In genomic region chr3:10882851-10883250, GRCh38 we compare ENCODE assay signal across 35 cellular contexts.
"Had no signal": no experiment of that assay in that cellular context is flagged by ENCODE, and none has a peak within 500 bp of the region (broad histone marks: within the 10 kb centered on the region; RNA-seq: fewer than 3 reads in every experiment).

No MANE protein-coding gene starts in this region.

- H3K27ac Mint-ChIP-seq: activated naive CD4-positive, alpha-beta T cell treated with anti-CD3 and anti-CD28 coated beads for 36 hours; activated naive CD4-positive, alpha-beta T cell treated with anti-CD3 and anti-CD28 coated beads, Interleukin-2, amount 10 ng/mL, durations not matched to agents 7 days and 5 days; activated naive CD4-positive, alpha-beta T cell treated with anti-CD3 and anti-CD28 coated beads, Interleukin-2, amount 50 U/mL, for 24 hours; activated naive CD4-positive, alpha-beta T cell treated with anti-CD3 and anti-CD28 coated beads, Interleukin-2, amount 50 U/mL, for 72 hours; activated naive CD8-positive, alpha-beta T cell; activated naive CD8-positive, alpha-beta T cell treated with anti-CD3 and anti-CD28 coated beads for 36 hours; activated naive CD8-positive, alpha-beta T cell treated with anti-CD3 and anti-CD28 coated beads, Interleukin-2, amount 10 ng/mL, durations not matched to agents 7 days and 5 days; activated naive CD8-positive, alpha-beta T cell treated with anti-CD3 and anti-CD28 coated beads, Interleukin-2, amount 50 U/mL, for 24 hours; activated T-cell treated with anti-CD3 and anti-CD28 coated beads, Interleukin-2, amount 50 U/mL, for 24 hours; activated T-cell treated with anti-CD3 and anti-CD28 coated beads, Interleukin-2, amount 50 U/mL, for 72 hours; activated T-helper 1 cell treated with anti-CD3 and anti-CD28 coated beads, Interleukin-12 subunit alpha, Interleukin-12 subunit beta, Interleukin-2, Interleukin-4 antibody, amounts not matched to agents 30 ng/mL and 10 ng/mL and 1 ng/mL, durations not matched to agents 14 hours and 24 hours and 36 hours; activated T-helper 17 cell treated with anti-CD3 and anti-CD28 coated beads, Interleukin-2, amount 50 U/mL, for 72 hours; activated T-helper 2 cell treated with anti-CD3 and anti-CD28 coated beads, Interferon-gamma antibody, Interleukin-2, Interleukin-4, amounts not matched to agents 10 μg/mL and 5 μg/mL and 100 μg/mL, durations not matched to agents 14 hours and 24 hours and 36 hours had no signal

- H3K27me3 ChIP-seq: adrenal gland, ascending aorta, body of pancreas, brain microvascular endothelial cell, breast epithelium had no signal

- H3K9me3 ChIP-seq: adrenal gland, ascending aorta, body of pancreas, breast epithelium had no signal

- H3K36me3 ChIP-seq: adrenal gland, ascending aorta, brain microvascular endothelial cell, breast epithelium, cardiac muscle cell had no signal

- H3K4me3 Mint-ChIP-seq: activated naive CD4-positive, alpha-beta T cell treated with anti-CD3 and anti-CD28 coated beads for 36 hours; activated naive CD4-positive, alpha-beta T cell treated with anti-CD3 and anti-CD28 coated beads, Interleukin-2, amount 10 ng/mL, durations not matched to agents 7 days and 5 days; activated naive CD4-positive, alpha-beta T cell treated with anti-CD3 and anti-CD28 coated beads, Interleukin-2, amount 50 U/mL, for 24 hours; activated naive CD8-positive, alpha-beta T cell; activated naive CD8-positive, alpha-beta T cell treated with anti-CD3 and anti-CD28 coated beads for 36 hours; activated naive CD8-positive, alpha-beta T cell treated with anti-CD3 and anti-CD28 coated beads, Interleukin-2, amount 10 ng/mL, durations not matched to agents 7 days and 5 days; activated naive CD8-positive, alpha-beta T cell treated with anti-CD3 and anti-CD28 coated beads, Interleukin-2, amount 50 U/mL, for 24 hours; activated T-cell treated with anti-CD3 and anti-CD28 coated beads, Interleukin-2, amount 50 U/mL, for 24 hours; activated T-cell treated with anti-CD3 and anti-CD28 coated beads, Interleukin-2, amount 50 U/mL, for 4 hours; activated T-cell treated with anti-CD3 and anti-CD28 coated beads, Interleukin-2, amount 50 U/mL, for 72 hours; activated T-helper 1 cell treated with anti-CD3 and anti-CD28 coated beads, Interleukin-12 subunit alpha, Interleukin-12 subunit beta, Interleukin-2, Interleukin-4 antibody, amounts not matched to agents 30 ng/mL and 10 ng/mL and 1 ng/mL, durations not matched to agents 14 hours and 24 hours and 36 hours; activated T-helper 17 cell treated with anti-CD3 and anti-CD28 coated beads, Interleukin-2, amount 50 U/mL, for 72 hours; brain; central memory CD8-positive, alpha-beta T cell had no signal

- H3K4me1 Mint-ChIP-seq: activated naive CD4-positive, alpha-beta T cell treated with anti-CD3 and anti-CD28 coated beads, Interleukin-2, amount 10 ng/mL, durations not matched to agents 7 days and 5 days; activated naive CD4-positive, alpha-beta T cell treated with anti-CD3 and anti-CD28 coated beads, Interleukin-2, amount 50 U/mL, for 24 hours; activated naive CD8-positive, alpha-beta T cell treated with anti-CD3 and anti-CD28 coated beads for 36 hours; activated naive CD8-positive, alpha-beta T cell treated with anti-CD3 and anti-CD28 coated beads, Interleukin-2, amount 10 ng/mL, durations not matched to agents 7 days and 5 days; activated naive CD8-positive, alpha-beta T cell treated with anti-CD3 and anti-CD28 coated beads, Interleukin-2, amount 50 U/mL, for 24 hours; activated T-helper 17 cell treated with anti-CD3 and anti-CD28 coated beads, Interleukin-2, amount 50 U/mL, for 72 hours; central memory CD8-positive, alpha-beta T cell had no signal

- H3K9me3 Mint-ChIP-seq: activated naive CD4-positive, alpha-beta T cell treated with anti-CD3 and anti-CD28 coated beads for 36 hours; activated naive CD4-positive, alpha-beta T cell treated with anti-CD3 and anti-CD28 coated beads, Interleukin-2, amount 10 ng/mL, durations not matched to agents 7 days and 5 days; activated naive CD4-positive, alpha-beta T cell treated with anti-CD3 and anti-CD28 coated beads, Interleukin-2, amount 50 U/mL, for 24 hours; activated naive CD4-positive, alpha-beta T cell treated with anti-CD3 and anti-CD28 coated beads, Interleukin-2, amount 50 U/mL, for 72 hours; activated naive CD8-positive, alpha-beta T cell treated with anti-CD3 and anti-CD28 coated beads for 36 hours; activated naive CD8-positive, alpha-beta T cell treated with anti-CD3 and anti-CD28 coated beads, Interleukin-2, amount 10 ng/mL, durations not matched to agents 7 days and 5 days; activated naive CD8-positive, alpha-beta T cell treated with anti-CD3 and anti-CD28 coated beads, Interleukin-2, amount 50 U/mL, for 24 hours; activated T-cell treated with anti-CD3 and anti-CD28 coated beads, Interleukin-2, amount 50 U/mL, for 24 hours; activated T-cell treated with anti-CD3 and anti-CD28 coated beads, Interleukin-2, amount 50 U/mL, for 4 hours; activated T-cell treated with anti-CD3 and anti-CD28 coated beads, Interleukin-2, amount 50 U/mL, for 72 hours; activated T-helper 1 cell treated with anti-CD3 and anti-CD28 coated beads, Interleukin-12 subunit alpha, Interleukin-12 subunit beta, Interleukin-2, Interleukin-4 antibody, amounts not matched to agents 30 ng/mL and 10 ng/mL and 1 ng/mL, durations not matched to agents 14 hours and 24 hours and 36 hours; activated T-helper 17 cell treated with anti-CD3 and anti-CD28 coated beads, Interleukin-2, amount 50 U/mL, for 72 hours; activated T-helper 2 cell treated with anti-CD3 and anti-CD28 coated beads, Interferon-gamma antibody, Interleukin-2, Interleukin-4, amounts not matched to agents 10 μg/mL and 5 μg/mL and 100 μg/mL, durations not matched to agents 14 hours and 24 hours and 36 hours; central memory CD8-positive, alpha-beta T cell had no signal

- ATAC-seq: activated naive CD4-positive, alpha-beta T cell treated with anti-CD3 and anti-CD28 coated beads, Interleukin-2, amount 50 U/mL, for 72 hours; activated naive CD8-positive, alpha-beta T cell treated with anti-CD3 and anti-CD28 coated beads, Interleukin-2, amount 50 U/mL, for 24 hours; activated T-cell treated with anti-CD3 and anti-CD28 coated beads, Interleukin-2, amount 50 U/mL, for 4 hours; activated T-cell treated with anti-CD3 and anti-CD28 coated beads, Interleukin-2, amount 50 U/mL, for 72 hours; activated T-helper 17 cell treated with anti-CD3 and anti-CD28 coated beads, Interleukin-2, amount 50 U/mL, for 72 hours; body of pancreas had no signal

- DNase-seq: activated effector memory CD4-positive, alpha-beta T cell treated with anti-CD3 and anti-CD28 coated beads, Interleukin-2, amount 50 U/mL, for 16 hours; activated effector memory CD4-positive, alpha-beta T cell treated with Interleukin-2 at 50 U/mL for 16 hours; activated gamma-delta T cell; activated gamma-delta T cell treated with Interleukin-2 at 50 U/mL for 16 hours; activated naive CD4-positive, alpha-beta T cell; activated naive CD4-positive, alpha-beta T cell treated with anti-CD3 and anti-CD28 coated beads, Interleukin-2, amount 10 ng/mL, durations not matched to agents 7 days and 5 days; activated naive CD4-positive, alpha-beta T cell treated with anti-CD3 and anti-CD28 coated beads, Interleukin-2, amount 50 U/mL, for 16 hours; activated naive CD4-positive, alpha-beta T cell treated with Interleukin-2 at 50 U/mL for 16 hours; activated naive CD8-positive, alpha-beta T cell treated with anti-CD3 and anti-CD28 coated beads, Interleukin-2, amount 10 ng/mL, durations not matched to agents 7 days and 5 days; activated T-cell treated with anti-CD3 and anti-CD28 coated beads for 4 hours; activated T-cell treated with anti-CD3 and anti-CD28 coated beads, Interleukin-2, amount 50 U/mL, for 1 hour; activated T-cell treated with anti-CD3 and anti-CD28 coated beads, Interleukin-2, amount 50 U/mL, for 24 hours; activated T-cell treated with anti-CD3 and anti-CD28 coated beads, Interleukin-2, amount 50 U/mL, for 4 hours; amniotic stem cell; aorta; central memory CD4-positive, alpha-beta T cell; cerebellar nuclear complex had no signal

- H3K27me3 Mint-ChIP-seq: activated naive CD8-positive, alpha-beta T cell treated with anti-CD3 and anti-CD28 coated beads, Interleukin-2, amount 10 ng/mL, durations not matched to agents 7 days and 5 days had no signal

- H3K36me3 Mint-ChIP-seq: activated naive CD4-positive, alpha-beta T cell treated with anti-CD3 and anti-CD28 coated beads, Interleukin-2, amount 10 ng/mL, durations not matched to agents 7 days and 5 days; activated naive CD4-positive, alpha-beta T cell treated with anti-CD3 and anti-CD28 coated beads, Interleukin-2, amount 50 U/mL, for 24 hours; activated naive CD4-positive, alpha-beta T cell treated with anti-CD3 and anti-CD28 coated beads, Interleukin-2, amount 50 U/mL, for 72 hours; activated naive CD8-positive, alpha-beta T cell; activated naive CD8-positive, alpha-beta T cell treated with anti-CD3 and anti-CD28 coated beads for 36 hours; activated naive CD8-positive, alpha-beta T cell treated with anti-CD3 and anti-CD28 coated beads, Interleukin-2, amount 10 ng/mL, durations not matched to agents 7 days and 5 days; brain had no signal

- H3K4me3 ChIP-seq: adrenal gland, ascending aorta, body of pancreas, breast epithelium, cardiac muscle cell had no signal

- H3K4me1 ChIP-seq: adrenal gland, ascending aorta, body of pancreas, breast epithelium had no signal

- H3K27ac ChIP-seq: adrenal gland, ascending aorta, body of pancreas, brain microvascular endothelial cell, breast epithelium, cardiac muscle cell had no signal
